Comparison of ENCODE assay signal across 17 cellular contexts in the genomic region with DNA sequence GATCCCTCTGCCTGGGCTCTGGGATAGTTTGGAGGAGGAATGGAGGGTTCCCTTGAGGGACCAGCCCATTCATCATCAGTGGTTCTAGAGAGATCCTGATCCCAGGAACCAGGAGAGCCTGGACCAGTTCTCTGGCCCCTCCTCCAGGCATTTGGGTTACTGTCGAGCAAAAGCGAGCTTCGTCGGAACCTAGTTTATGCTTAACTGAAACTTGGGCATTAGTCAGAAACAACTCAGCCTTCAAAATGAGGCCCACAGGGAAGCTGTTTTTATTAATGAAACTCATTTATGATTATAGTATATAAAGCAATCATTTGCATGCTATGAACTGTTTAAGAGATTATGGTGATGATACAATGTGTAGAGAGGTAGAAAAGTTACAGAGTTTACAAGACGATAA.
DNase-seq lines count a peak whose midpoint lies in the region; ATAC-seq and TF ChIP-seq lines count a peak whose summit lies in the region.
"Had no signal": no experiment of that assay in that cellular context is flagged by ENCODE, and none has a peak within 500 bp of the region (broad histone marks: within the 10 kb centered on the region; RNA-seq: fewer than 3 reads in every experiment).

No MANE protein-coding gene starts in this region.

- peak; percentile 68 for DNase-seq in activated CD8-positive, alpha-beta memory T cell treated with anti-CD3 and anti-CD28 coated beads, Interleukin-2, amount 50 U/mL, for 48 hours
- no peak for DNase-seq in activated CD8-positive, alpha-beta memory T cell treated with anti-CD3 and anti-CD28 coated beads, Interleukin-2, amount 50 U/mL, for 4 hours
- DNase-seq in IMR-90 (peak; percentile 71), mesenchymal stem cell (peak; percentile 45), cardiac septum (ENCODE audit: low spot score) (no peak), SW 1271 (lab: John Stamatoyannopoulos, UW) (no peak)
- peak; percentile 29 to 38 for DNase-seq in activated T-cell treated with anti-CD3 and anti-CD28 coated beads, Interleukin-2, amount 50 U/mL, for 72 hours
- DNase-seq: amniotic stem cell; COR-L47; KG1; naive thymus-derived CD4-positive, alpha-beta T cell; NCI-H1105; NCI-H526; SJCRH30; T-helper 9 cell; uterus had no signal

- peak overlapping the region; percentile 64 for H2BK5ac ChIP-seq in IMR-90 (ENCODE audit: low read depth, low read length, poor library complexity, severe bottlenecking)
- H2BK5ac ChIP-seq in mesenchymal stem cell (ENCODE audit: low read depth, low read length, poor library complexity, severe bottlenecking) = peak overlapping the region; percentile 59

- H3K27ac ChIP-seq in IMR-90 (ENCODE audit: insufficient read depth, low read length) = peak overlapping the region; percentile 81
- H3K27ac ChIP-seq in mesenchymal stem cell (ENCODE audit: low read length, poor library complexity, severe bottlenecking) = peak overlapping the region; percentile 78
- H3K27ac ChIP-seq: uterus had no signal

- H4K91ac ChIP-seq in IMR-90 (ENCODE audit: insufficient read depth, low read depth, low read length) (peak overlapping the region; percentile 94), mesenchymal stem cell (ENCODE audit: low read length) (peak overlapping the region; percentile 55)

- H3K9me1 ChIP-seq in IMR-90 (ENCODE audit: insufficient read depth, low read length) = peaks cover 16% of the 10 kb centered on the region

- H3K9me3 ChIP-seq in IMR-90 (ENCODE audit: control insufficient read depth, insufficient read depth, low read length) = no peaks in the 10 kb centered on the region
- H3K9me3 ChIP-seq in mesenchymal stem cell (ENCODE audit: control insufficient read depth, low read length) = no peaks in the 10 kb centered on the region
- H3K9me3 ChIP-seq: SJCRH30, uterus had no signal

- no TSS peak for BruUV-seq in IMR-90 (replicated peaks; lab: Mats Ljungman, UMichigan)

- POLR2A ChIA-PET in IMR-90 (lab: Charles Lee; ENCODE audit: unreplicated experiment) = interaction anchor here (0.7 to 1.2 kb wide), 3 partner anchors 10 to 24 kb away, joined by 4 to 15 read pairs (median 5); no protein-coding TSS in a partner anchor

- peak overlapping the region; percentile 40; the same call in 1 of the 2 replicates for H3K9ac ChIP-seq in IMR-90 (ENCODE audit: low read depth, low read length)
- H3K9ac ChIP-seq in mesenchymal stem cell (ENCODE audit: low read length) = no peak overlapping the region

- H3K9me3 Mint-ChIP-seq in activated T-cell treated with anti-CD3 and anti-CD28 coated beads, Interleukin-2, amount 50 U/mL, for 72 hours = no peaks in the 10 kb centered on the region

- H2BK20ac ChIP-seq in IMR-90 (ENCODE audit: low read depth, low read length) = peak overlapping the region; percentile 96

- H3K36me3 ChIP-seq in IMR-90 (ENCODE audit: control insufficient read depth, insufficient read depth, low read length) (no peaks in the 10 kb centered on the region), mesenchymal stem cell (ENCODE audit: control insufficient read depth in 1 of 2, insufficient read depth in 2 of 2, low read depth in 1 of 2, low read length in 2 of 2) (no peaks in the 10 kb centered on the region)
- H3K36me3 ChIP-seq: SJCRH30, uterus had no signal

- CTCF ChIA-PET in IMR-90 (lab: Yijun Ruan, JAX) = interaction anchor here (1.2 kb wide), 1 partner anchor 77 kb away, joined by 4 read pairs; no protein-coding TSS in a partner anchor

- 0 out of 2 replicates have a peak, but pooled peaks have one; percentile 35 for TF ChIP-seq POLR2A in IMR-90 (IDR thresholded peaks at IDR 0.05; ENCODE audit: low read depth, low read length)

- ATAC-seq in IMR-90 (ENCODE audit: low read depth) (peak; percentile 37), HG02981 (IDR thresholded peaks at IDR 0.05; ENCODE audit: unreplicated experiment) (no peak)
- peak; percentile 59 to 60 for ATAC-seq in activated T-cell treated with anti-CD3 and anti-CD28 coated beads, Interleukin-2, amount 50 U/mL, for 72 hours (replicated peaks in 1 of 2)
- ATAC-seq: naive thymus-derived CD4-positive, alpha-beta T cell had no signal

- H3K4me3 Mint-ChIP-seq in activated T-cell treated with anti-CD3 and anti-CD28 coated beads, Interleukin-2, amount 50 U/mL, for 72 hours = peak overlapping the region; percentile 60 to 76

- peak overlapping the region; percentile 95 for H3K14ac ChIP-seq in IMR-90 (replicated peaks; ENCODE audit: low read depth, low read length)
- no peak overlapping the region for H3K14ac ChIP-seq in mesenchymal stem cell (ENCODE audit: low read length in 2 of 2)

- peaks cover 21% of the 10 kb centered on the region for H3K4me1 ChIP-seq in IMR-90 (ENCODE audit: control insufficient read depth, insufficient read depth, low read length)
- H3K4me1 ChIP-seq in mesenchymal stem cell (ENCODE audit: control insufficient read depth, insufficient read depth, low read depth, low read length) = peaks cover 7% of the 10 kb centered on the region
- H3K4me1 ChIP-seq: uterus had no signal

- no peak overlapping the region for H3K4me3 ChIP-seq in IMR-90 (ENCODE audit: insufficient read depth, low read depth, low read length)
- no peak overlapping the region for H3K4me3 ChIP-seq in mesenchymal stem cell (ENCODE audit: insufficient read depth in 1 of 2, low read depth in 1 of 2, low read length in 2 of 2)
- H3K4me3 ChIP-seq: SJCRH30, uterus had no signal

- in situ Hi-C loops in IMR-90 (cut with MboI; ENCODE audit: low sequenced_read_pairs) = no loop called here

- peak overlapping the region; percentile 66 for H4K5ac ChIP-seq in IMR-90 (ENCODE audit: low read depth, low read length)

- H3K27me3 ChIP-seq in IMR-90 (ENCODE audit: control insufficient read depth, insufficient read depth, low read length) (no peaks in the 10 kb centered on the region), mesenchymal stem cell (ENCODE audit: control insufficient read depth in 1 of 2, insufficient read depth in 1 of 2, low read length in 2 of 2) (no peaks in the 10 kb centered on the region)
- H3K27me3 ChIP-seq: SJCRH30, uterus had no signal

- H2BK120ac ChIP-seq in IMR-90 (ENCODE audit: low read depth, low read length) (peak overlapping the region; percentile 97), mesenchymal stem cell (ENCODE audit: low read depth, low read length) (no peak overlapping the region)

- H3K27me3 Mint-ChIP-seq in activated T-cell treated with anti-CD3 and anti-CD28 coated beads, Interleukin-2, amount 50 U/mL, for 72 hours (ENCODE audit: low read depth) = no peaks in the 10 kb centered on the region
- H3K27me3 Mint-ChIP-seq: naive thymus-derived CD4-positive, alpha-beta T cell had no signal

- no peak for TF ChIP-seq RAD21 in IMR-90 (IDR thresholded peaks at IDR 0.05; ENCODE audit: low read length)

- TF ChIP-seq CTCF in IMR-90 (conservative IDR thresholded peaks at IDR 0.05; ENCODE audit: low read depth, low read length) = no peak

- H2BK12ac ChIP-seq in mesenchymal stem cell (ENCODE audit: low read length in 2 of 2) = peak overlapping the region in 1 of 2 experiments; percentile 49

- WGBS in IMR-90 (ENCODE audit: extremely low coverage in 2 of 2, insufficient read length in 1 of 2), 2 experiments = no CpG with 5 or more reads among the region's 5 CpGs
- WGBS in mesenchymal stem cell = 55% methylated on average over 4 of the region's 5 CpGs

- H3K36me3 Mint-ChIP-seq in activated T-cell treated with anti-CD3 and anti-CD28 coated beads, Interleukin-2, amount 50 U/mL, for 72 hours (ENCODE audit: insufficient read depth in 2 of 2) = no peaks in the 10 kb centered on the region

- dilution Hi-C loops in IMR-90 (cut with HindIII; ENCODE audit: low sequenced_read_pairs, unreplicated experiment) = no loop called here

- H2AFZ ChIP-seq in IMR-90 (replicated peaks; ENCODE audit: low read length, poor library complexity) (peak overlapping the region; percentile 57), mesenchymal stem cell (ENCODE audit: low read depth, low read length) (no peak overlapping the region)

- peak overlapping the region; percentile 87 for H2AK5ac ChIP-seq in IMR-90 (ENCODE audit: low read depth, low read length)
- peak overlapping the region; percentile 71 for H2AK5ac ChIP-seq in mesenchymal stem cell (ENCODE audit: low read length, severe bottlenecking)

- peak overlapping the region; percentile 67; the same call in 1 of the 2 replicates for H3K23ac ChIP-seq in IMR-90 (ENCODE audit: low read depth, low read length)
- H3K23ac ChIP-seq in mesenchymal stem cell (ENCODE audit: low read length in 2 of 2) = no peak overlapping the region

- H3K4me1 Mint-ChIP-seq in activated T-cell treated with anti-CD3 and anti-CD28 coated beads, Interleukin-2, amount 50 U/mL, for 72 hours (ENCODE audit: low read depth) = peaks cover 92% of the 10 kb centered on the region

- no peaks in the 10 kb centered on the region for H4K20me1 ChIP-seq in IMR-90 (ENCODE audit: insufficient read depth, low read length)

- H3K4me2 ChIP-seq in IMR-90 (ENCODE audit: low read depth, low read length) (peak overlapping the region; percentile 43), mesenchymal stem cell (ENCODE audit: low read length, poor library complexity, severe bottlenecking) (no peak overlapping the region)

- peak overlapping the region; percentile 76 for H2AK9ac ChIP-seq in IMR-90 (replicated peaks; ENCODE audit: low read depth, low read length, poor library complexity)

- intact Hi-C loops in IMR-90 (cut with micrococcal nuclease) = no loop called here
- intact Hi-C loops in cardiac septum (cut with DNase I) = no loop called here

- H3K79me1 ChIP-seq in IMR-90 (ENCODE audit: low read depth in 1 of 2, low read length in 2 of 2) (peaks cover 0 to 4% of the 10 kb centered on the region in 2 experiments; a peak in 1 of 4 replicates), mesenchymal stem cell (replicated peaks; ENCODE audit: low read length, poor library complexity, severe bottlenecking) (no peaks in the 10 kb centered on the region)

- H4K8ac ChIP-seq in IMR-90 (ENCODE audit: low read depth in 2 of 2, low read length in 2 of 2) (peak overlapping the region; percentile 67 to 70), mesenchymal stem cell (ENCODE audit: low read length) (no peak overlapping the region)

- H3K4ac ChIP-seq in IMR-90 (ENCODE audit: low read depth, low read length) (peak overlapping the region; percentile 93), mesenchymal stem cell (ENCODE audit: low read depth in 1 of 2, low read length in 2 of 2) (no peak overlapping the region)

- H2BK15ac ChIP-seq in IMR-90 (ENCODE audit: low read depth, low read length) (peak overlapping the region; percentile 78; the same call in 2 of the 3 replicates), mesenchymal stem cell (ENCODE audit: low read depth, poor library complexity, severe bottlenecking) (no peak overlapping the region)

- peak overlapping the region; percentile 86 for H3K18ac ChIP-seq in IMR-90 (ENCODE audit: low read depth, low read length)
- peak overlapping the region; percentile 21 to 47 for H3K18ac ChIP-seq in mesenchymal stem cell (ENCODE audit: low read depth in 1 of 2, low read length in 2 of 2)

- no peak overlapping the region; the same call in 1 of the 2 replicates for H3K56ac ChIP-seq in IMR-90 (ENCODE audit: extremely low read depth, insufficient read depth, low read length)

- H3K27ac Mint-ChIP-seq in activated T-cell treated with anti-CD3 and anti-CD28 coated beads, Interleukin-2, amount 50 U/mL, for 72 hours = peak overlapping the region; percentile 97

TF ChIP-seq in IMR-90, 13 proteins besides CTCF, POLR2A, EP300 and RAD21:
- TF ChIP-seq FOS (IDR thresholded peaks at IDR 0.05; ENCODE audit: low read depth, low read length) (no peak), RCOR1 (IDR thresholded peaks at IDR 0.05; ENCODE audit: insufficient replicate concordance, low read length) (peak; percentile 18)

Comparison
In these comparisons a context has a peak if more than half of its experiments do, and no peak if none do; other contexts are left out.
1. DNase-seq: peak in activated CD8-positive, alpha-beta memory T cell treated with anti-CD3 and anti-CD28 coated beads, Interleukin-2, amount 50 U/mL, for 48 hours (single experiment), IMR-90 (single experiment), activated T-cell treated with anti-CD3 and anti-CD28 coated beads, Interleukin-2, amount 50 U/mL, for 72 hours (2 of 2) and mesenchymal stem cell (single experiment); none in activated CD8-positive, alpha-beta memory T cell treated with anti-CD3 and anti-CD28 coated beads, Interleukin-2, amount 50 U/mL, for 4 hours (single experiment), cardiac septum (single experiment) and SW 1271 (0 of 2).